8 cellular contexts compared by ENCODE assay signal in the genomic region with DNA sequence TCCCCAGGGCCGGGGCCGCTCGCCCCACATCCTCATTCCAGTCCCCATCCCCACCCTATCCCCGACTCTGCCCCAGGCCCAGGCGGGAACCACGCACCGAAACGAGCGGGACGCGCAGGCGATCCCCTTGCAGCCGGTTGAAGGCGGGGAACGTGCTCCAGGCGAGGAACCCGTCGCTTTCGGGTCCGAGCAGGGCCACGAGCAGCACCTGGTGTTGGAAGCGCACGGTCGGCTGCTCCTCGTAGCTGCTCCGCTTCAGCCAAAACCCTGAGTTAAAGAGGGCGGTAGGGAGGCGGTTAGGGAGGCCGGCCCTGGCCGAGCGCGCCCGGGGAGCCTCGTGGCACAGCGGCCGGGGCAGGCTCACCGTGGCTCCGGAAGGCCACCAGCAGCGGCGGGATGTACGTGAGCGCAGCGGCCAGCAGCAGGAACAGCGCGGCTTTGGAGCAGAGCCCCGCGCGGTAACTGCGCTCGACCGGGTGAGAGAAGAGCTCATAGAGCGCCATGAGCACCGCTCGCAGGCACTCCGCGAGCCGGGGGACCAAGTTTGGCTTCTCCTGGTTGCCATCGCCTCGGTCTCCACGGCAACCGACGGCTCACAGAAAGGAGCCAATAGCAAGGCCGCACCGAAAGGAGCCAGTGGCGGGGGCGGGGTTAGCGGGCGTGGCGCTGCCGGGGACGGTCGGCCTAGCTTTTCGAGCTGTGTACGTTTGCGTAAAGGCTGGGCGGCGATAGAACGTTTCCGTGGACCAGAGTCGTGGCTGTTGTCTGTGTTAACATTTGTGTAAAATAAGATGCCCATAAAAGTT. TPM values are rescaled to one million over a fixed set of nuclear protein-coding genes. Genes with fewer than 3 reads are reported as not detected.
DNase-seq lines count a peak whose midpoint lies in the region; ATAC-seq and TF ChIP-seq lines count a peak whose summit lies in the region.

A gene with protein sequence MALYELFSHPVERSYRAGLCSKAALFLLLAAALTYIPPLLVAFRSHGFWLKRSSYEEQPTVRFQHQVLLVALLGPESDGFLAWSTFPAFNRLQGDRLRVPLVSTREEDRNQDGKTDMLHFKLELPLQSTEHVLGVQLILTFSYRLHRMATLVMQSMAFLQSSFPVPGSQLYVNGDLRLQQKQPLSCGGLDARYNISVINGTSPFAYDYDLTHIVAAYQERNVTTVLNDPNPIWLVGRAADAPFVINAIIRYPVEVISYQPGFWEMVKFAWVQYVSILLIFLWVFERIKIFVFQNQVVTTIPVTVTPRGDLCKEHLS (minus strand): TSS at position 546 of the 806 bp plus-strand sequence. CDS start 43 bp downstream, at position 503.

- no peak for TF ChIP-seq EP300 in upper lobe of left lung (IDR thresholded peaks at IDR 0.05)

- peak within 1 kb of the TSS; percentile 45 to 76 (median 64) for H3K27ac ChIP-seq in adrenal gland
- peak within 1 kb of the TSS; percentile 57 to 90 (median 86) for H3K27ac ChIP-seq in heart right ventricle
- peak within 1 kb of the TSS; percentile 54 to 81 (median 77) for H3K27ac ChIP-seq in upper lobe of left lung

- intact Hi-C loops in adrenal gland (cut with DNase I) (no loop called here), heart right ventricle (cut with DNase I) (loop anchor here in 4 of 10 donors (1.0 to 10.0 kb wide), 7 partner anchors 10 to 91 kb away; a partner anchor contains a TSS), posterior cingulate gyrus (cut with DNase I) (loop anchor here (5.0 kb wide), 1 partner anchor 66 kb away; a partner anchor contains a TSS)

- ATAC-seq in HG02610 (IDR thresholded peaks at IDR 0.05; ENCODE audit: unreplicated experiment) (peak; percentile 97), heart right ventricle (peak; percentile 96 to 97 (median 97)), upper lobe of left lung (ENCODE audit: low FRiP score in 2 of 2) (peak; percentile 96 to 97)

- TF ChIP-seq CTCF in GM12872 (IDR thresholded peaks at IDR 0.05; ENCODE audit: insufficient read depth, low read depth, low read length) (0 out of 3 replicates have a peak, but pooled peaks have one; percentile 10), adrenal gland (IDR thresholded peaks at IDR 0.05) (peak in 1 of 6 experiments; percentile 2), heart right ventricle (IDR thresholded peaks at IDR 0.05) (peak in 1 of 9 donors; percentile 15), upper lobe of left lung (IDR thresholded peaks at IDR 0.05) (peak in 2 of 6 experiments; percentile 5 to 8)

- no peaks in the 10 kb centered on the region for H3K27me3 ChIP-seq in adrenal gland
- no peaks in the 10 kb centered on the region for H3K27me3 ChIP-seq in heart right ventricle
- H3K27me3 ChIP-seq in upper lobe of left lung = no peaks in the 10 kb centered on the region

- TF ChIP-seq POLR2A in adrenal gland (IDR thresholded peaks at IDR 0.05) (peak in 1 of 2 donors; percentile 29), upper lobe of left lung (IDR thresholded peaks at IDR 0.05) (peak in 2 of 4 donors; percentile 25 to 43)

- H3K4me3 ChIP-seq in adrenal gland (peak within 1 kb of the TSS; percentile 8 to 69 (median 46)), heart right ventricle (peak within 1 kb of the TSS; percentile 47 to 89 (median 72)), upper lobe of left lung (peak within 1 kb of the TSS; percentile 56 to 94 (median 80))

- WGBS in adrenal gland, 4 donors = 0 to 1% (median 0%) methylated on average over 44 to 80 of the region's 80 CpGs
- 0% methylated on average over 80 of the region's 80 CpGs for WGBS in heart right ventricle, 2 donors
- WGBS in upper lobe of left lung, 2 donors = 0 to 2% methylated on average over 11 to 43 of the region's 80 CpGs

- H3K4me1 ChIP-seq in adrenal gland (replicated peaks in 1 of 2) (peaks cover 4 to 14% of the 10 kb centered on the region in 2 donors), heart right ventricle (peaks cover 5 to 42% (median 15%) of the 10 kb centered on the region in 9 donors), upper lobe of left lung (peaks cover 0 to 19% (median 14%) of the 10 kb centered on the region in 4 donors)

- H3K36me3 ChIP-seq in adrenal gland (replicated peaks in 1 of 2) (no peaks in the 10 kb centered on the region), heart right ventricle (no peaks in the 10 kb centered on the region), upper lobe of left lung (no peaks in the 10 kb centered on the region)

- H3K9me3 ChIP-seq in adrenal gland (replicated peaks in 1 of 3) = no peaks in the 10 kb centered on the region
- no peaks in the 10 kb centered on the region for H3K9me3 ChIP-seq in heart right ventricle
- no peaks in the 10 kb centered on the region for H3K9me3 ChIP-seq in upper lobe of left lung

- DNase-seq in NCI-H1092 treated with DMSO at 0.1 percent for 48 hours (lab: John Stamatoyannopoulos, UW) (peak; percentile 94), SW480 (ENCODE audit: low spot score) (peak; percentile 90), adrenal gland (peak; percentile 96 to 99 (median 97)), heart right ventricle (peak; percentile 98), posterior cingulate gyrus (peak; percentile 97 to 99 (median 98)), upper lobe of left lung (peak; percentile 99)

RNA-seq across cellular contexts. Expression of the gene that starts here (rescaled TPM):
- total RNA-seq in adrenal gland (10 to 100 TPM in 3 of 8 donors, 1 to 10 TPM in 5; 6.2 to 11.3 (median 9.5) TPM), heart right ventricle (10 to 100 TPM in 5 of 10 donors, 1 to 10 TPM in 5; 3.8 to 13.4 (median 9.6) TPM), upper lobe of left lung (10 to 100 TPM in 4 of 6 donors, 1 to 10 TPM in 2; 6.3 to 31.2 (median 11.8) TPM)
- polyA plus RNA-seq in adrenal gland (10 to 100 TPM in 1 of 3 donors, 1 to 10 TPM in 2; 2.8 to 13.4 (median 4.8) TPM), heart right ventricle (1 to 10 TPM; 2.6 to 4.9 TPM)

Comparison
In these comparisons a context has a peak if more than half of its experiments do, and no peak if none do; other contexts are left out.
1. Peak in every context shown above with its lines: DNase-seq, ATAC-seq, H3K4me3 ChIP-seq and H3K27ac ChIP-seq.